In the genomic region with DNA sequence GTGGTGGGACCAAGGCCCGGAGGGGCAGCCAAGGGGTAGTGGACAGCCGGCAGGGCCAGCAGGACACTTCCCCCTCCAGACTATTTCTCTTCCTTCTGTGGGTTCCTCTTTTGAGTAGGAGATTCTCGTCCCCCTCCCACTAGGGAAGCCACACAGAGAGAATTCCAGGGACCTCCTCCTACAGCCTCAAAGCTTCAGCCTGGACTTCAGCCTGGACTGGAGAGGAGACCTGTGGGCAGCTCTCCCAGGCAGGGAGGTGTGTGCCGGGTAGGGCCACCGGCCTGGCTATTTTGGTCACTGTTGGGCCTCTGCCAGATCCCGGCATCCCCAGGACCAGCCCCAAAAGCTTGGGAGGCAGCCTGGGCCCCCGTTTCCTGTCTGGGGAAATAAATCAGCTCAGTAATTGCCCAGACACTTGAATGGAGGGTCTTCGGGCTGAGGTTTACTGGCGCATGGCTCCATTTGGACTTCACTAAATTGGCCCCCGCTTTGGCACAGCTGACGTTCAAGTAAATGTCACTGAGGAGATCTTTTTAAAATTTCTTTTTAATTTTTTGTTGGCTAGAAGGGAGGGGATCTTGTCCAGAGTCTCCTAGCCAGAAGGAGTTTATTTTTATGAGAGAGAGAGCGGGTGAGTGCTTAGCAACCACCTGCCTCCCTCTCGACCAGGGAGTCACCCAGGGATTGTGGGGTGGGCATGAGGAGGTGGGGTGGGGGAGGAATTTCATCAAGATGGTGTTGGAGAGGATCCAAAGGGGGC, we compare ENCODE assay signal across 8 cellular contexts. TPM values are rescaled to one million over a fixed set of nuclear protein-coding genes. Genes with fewer than 3 reads are reported as not detected.
DNase-seq lines count a peak whose midpoint lies in the region; ATAC-seq and TF ChIP-seq lines count a peak whose summit lies in the region.

No MANE protein-coding gene starts in this region.

- peak overlapping the region; percentile 99 for H3K4me3 Mint-ChIP-seq in activated T-cell treated with anti-CD3 and anti-CD28 coated beads, Interleukin-2, amount 50 U/mL, for 4 hours

- peaks cover 49% of the 10 kb centered on the region for H3K4me1 Mint-ChIP-seq in activated T-cell treated with anti-CD3 and anti-CD28 coated beads, Interleukin-2, amount 50 U/mL, for 4 hours (ENCODE audit: low read depth)

- ATAC-seq in activated T-cell treated with anti-CD3 and anti-CD28 coated beads, Interleukin-2, amount 50 U/mL, for 4 hours = no peak
- ATAC-seq in HG03039 (IDR thresholded peaks at IDR 0.05; ENCODE audit: unreplicated experiment) = no peak
- no peak for ATAC-seq in GM19023 (IDR thresholded peaks at IDR 0.05; ENCODE audit: unreplicated experiment)

- no peaks in the 10 kb centered on the region for H3K9me3 ChIP-seq in duodenal mucosa (ENCODE audit: control insufficient read depth in 1 of 2, low read length in 2 of 2)
- no peaks in the 10 kb centered on the region for H3K9me3 ChIP-seq in mucosa of rectum (ENCODE audit: control insufficient read depth in 2 of 2, low read length in 2 of 2)

- H3K9me3 Mint-ChIP-seq in activated T-cell treated with anti-CD3 and anti-CD28 coated beads, Interleukin-2, amount 50 U/mL, for 4 hours = no peaks in the 10 kb centered on the region

- H3K27me3 ChIP-seq in duodenal mucosa (ENCODE audit: control insufficient read depth in 1 of 2, insufficient read depth in 2 of 2, low read length in 2 of 2) = no peaks in the 10 kb centered on the region
- peaks cover 0 to 6% of the 10 kb centered on the region in 2 donors for H3K27me3 ChIP-seq in mucosa of rectum (ENCODE audit: control insufficient read depth in 2 of 2, insufficient read depth in 2 of 2, low read length in 2 of 2)

- H3K27ac ChIP-seq in duodenal mucosa (ENCODE audit: low read depth, low read length) (no peak overlapping the region), mucosa of rectum (ENCODE audit: low read depth in 2 of 2, low read length in 2 of 2) (peak overlapping the region in 1 of 2 donors; percentile 86)

- H3K27me3 Mint-ChIP-seq in activated T-cell treated with anti-CD3 and anti-CD28 coated beads, Interleukin-2, amount 50 U/mL, for 4 hours (ENCODE audit: low read depth) = no peaks in the 10 kb centered on the region

- H3K4me1 ChIP-seq in duodenal mucosa (ENCODE audit: control insufficient read depth in 1 of 2, insufficient read depth in 2 of 2, low read length in 2 of 2) (peaks cover 28 to 35% of the 10 kb centered on the region in 2 donors), mucosa of rectum (ENCODE audit: control insufficient read depth in 2 of 2, insufficient read depth in 2 of 2, low read length in 2 of 2) (peaks cover 12 to 25% of the 10 kb centered on the region in 2 donors)

- no peak for DNase-seq in activated T-cell treated with anti-CD3 and anti-CD28 coated beads, Interleukin-2, amount 50 U/mL, for 4 hours
- DNase-seq in activated T-cell treated with anti-CD3 and anti-CD28 coated beads, Interleukin-2, amount 50 U/mL, for 1 hour = no peak
- DNase-seq in amniotic stem cell (lab: John Stamatoyannopoulos, UW) = no peak

- H3K36me3 ChIP-seq in duodenal mucosa (ENCODE audit: control insufficient read depth in 1 of 2, insufficient read depth in 2 of 2, low read length in 2 of 2) (no peaks in the 10 kb centered on the region), mucosa of rectum (ENCODE audit: control insufficient read depth in 2 of 2, insufficient read depth in 2 of 2, low read length in 2 of 2) (no peaks in the 10 kb centered on the region)

- peak overlapping the region; percentile 82 to 98 for H3K9ac ChIP-seq in duodenal mucosa (ENCODE audit: low read depth in 1 of 2, low read length in 2 of 2)
- H3K9ac ChIP-seq in mucosa of rectum (ENCODE audit: low read depth in 1 of 2, low read length in 2 of 2) = peak overlapping the region; percentile 65 to 68

- H3K4me3 ChIP-seq in duodenal mucosa (ENCODE audit: low read depth in 1 of 2, low read length in 2 of 2) (peak overlapping the region; percentile 100), mucosa of rectum (ENCODE audit: low read length in 2 of 2) (peak overlapping the region; percentile 71 to 92)

- no peaks in the 10 kb centered on the region for H3K36me3 Mint-ChIP-seq in activated T-cell treated with anti-CD3 and anti-CD28 coated beads, Interleukin-2, amount 50 U/mL, for 4 hours (ENCODE audit: insufficient read depth)

TF ChIP-seq in PFSK-1, 5 proteins besides CTCF, POLR2A, EP300 and RAD21:
- TF ChIP-seq, protein P1, sequence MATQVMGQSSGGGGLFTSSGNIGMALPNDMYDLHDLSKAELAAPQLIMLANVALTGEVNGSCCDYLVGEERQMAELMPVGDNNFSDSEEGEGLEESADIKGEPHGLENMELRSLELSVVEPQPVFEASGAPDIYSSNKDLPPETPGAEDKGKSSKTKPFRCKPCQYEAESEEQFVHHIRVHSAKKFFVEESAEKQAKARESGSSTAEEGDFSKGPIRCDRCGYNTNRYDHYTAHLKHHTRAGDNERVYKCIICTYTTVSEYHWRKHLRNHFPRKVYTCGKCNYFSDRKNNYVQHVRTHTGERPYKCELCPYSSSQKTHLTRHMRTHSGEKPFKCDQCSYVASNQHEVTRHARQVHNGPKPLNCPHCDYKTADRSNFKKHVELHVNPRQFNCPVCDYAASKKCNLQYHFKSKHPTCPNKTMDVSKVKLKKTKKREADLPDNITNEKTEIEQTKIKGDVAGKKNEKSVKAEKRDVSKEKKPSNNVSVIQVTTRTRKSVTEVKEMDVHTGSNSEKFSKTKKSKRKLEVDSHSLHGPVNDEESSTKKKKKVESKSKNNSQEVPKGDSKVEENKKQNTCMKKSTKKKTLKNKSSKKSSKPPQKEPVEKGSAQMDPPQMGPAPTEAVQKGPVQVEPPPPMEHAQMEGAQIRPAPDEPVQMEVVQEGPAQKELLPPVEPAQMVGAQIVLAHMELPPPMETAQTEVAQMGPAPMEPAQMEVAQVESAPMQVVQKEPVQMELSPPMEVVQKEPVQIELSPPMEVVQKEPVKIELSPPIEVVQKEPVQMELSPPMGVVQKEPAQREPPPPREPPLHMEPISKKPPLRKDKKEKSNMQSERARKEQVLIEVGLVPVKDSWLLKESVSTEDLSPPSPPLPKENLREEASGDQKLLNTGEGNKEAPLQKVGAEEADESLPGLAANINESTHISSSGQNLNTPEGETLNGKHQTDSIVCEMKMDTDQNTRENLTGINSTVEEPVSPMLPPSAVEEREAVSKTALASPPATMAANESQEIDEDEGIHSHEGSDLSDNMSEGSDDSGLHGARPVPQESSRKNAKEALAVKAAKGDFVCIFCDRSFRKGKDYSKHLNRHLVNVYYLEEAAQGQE (IDR thresholded peaks at IDR 0.05; ENCODE audit: insufficient read depth in 1 of 2, low read depth in 2 of 2, low read length in 2 of 2) = no peak
- 0 out of 2 replicates have a peak, but pooled peaks have one; percentile 40 for TF ChIP-seq SIN3A (IDR thresholded peaks at IDR 0.05; ENCODE audit: borderline replicate concordance, insufficient read depth, low read length)
- TF ChIP-seq POLR2AphosphoS5 (IDR thresholded peaks at IDR 0.05; ENCODE audit: low read depth, low read length) = no peak

RNA-seq across cellular contexts. Expression of a gene that starts 1.4 kb away (rescaled TPM):
- 10 to 100 TPM; 47.6 to 54.2 (median 51.2) TPM for total RNA-seq in activated T-cell treated with anti-CD3 and anti-CD28 coated beads, Interleukin-2, amount 50 U/mL, for 4 hours
- 10.1 TPM for polyA plus RNA-seq in PFSK-1 (2012; ENCODE audit: insufficient read length, low read depth)
